Comparison of ENCODE assay signal across 32 cellular contexts in the genomic region with DNA sequence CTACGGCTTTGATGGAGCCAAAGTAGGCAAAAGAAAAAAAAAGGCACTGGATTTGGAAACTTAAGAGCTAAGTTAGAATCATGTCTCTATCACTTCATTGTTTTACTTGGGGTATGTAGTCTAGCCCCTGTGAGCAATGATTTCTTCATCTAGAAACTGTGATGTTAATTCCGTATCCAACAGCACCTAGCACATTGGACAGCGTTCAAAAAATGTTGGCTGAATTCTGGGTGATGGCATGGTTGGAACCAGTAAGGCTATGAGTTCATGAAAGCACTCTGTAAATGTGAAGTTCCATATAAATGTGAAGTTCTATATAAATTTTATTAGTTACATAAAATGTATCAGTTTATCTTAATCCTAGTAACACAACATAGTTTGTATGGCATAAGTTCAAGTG.
"Had no signal": no experiment of that assay in that cellular context is flagged by ENCODE, and none has a peak within 500 bp of the region (broad histone marks: within the 10 kb centered on the region; RNA-seq: fewer than 3 reads in every experiment).

No MANE protein-coding gene starts in this region.

- ATAC-seq: activated naive CD4-positive, alpha-beta T cell treated with anti-CD3 and anti-CD28 coated beads, Interleukin-2, amount 50 U/mL, for 72 hours; activated naive CD8-positive, alpha-beta T cell treated with anti-CD3 and anti-CD28 coated beads, Interleukin-2, amount 50 U/mL, for 24 hours; activated T-cell treated with anti-CD3 and anti-CD28 coated beads, Interleukin-2, amount 50 U/mL, for 4 hours; activated T-cell treated with anti-CD3 and anti-CD28 coated beads, Interleukin-2, amount 50 U/mL, for 72 hours; activated T-helper 17 cell treated with anti-CD3 and anti-CD28 coated beads, Interleukin-2, amount 50 U/mL, for 72 hours; body of pancreas had no signal

- FAIRE-seq: astrocyte, bronchial epithelial cell had no signal

- H3K9me3 ChIP-seq: adrenal gland, ascending aorta, body of pancreas, breast epithelium had no signal

- DNase-seq: activated effector memory CD4-positive, alpha-beta T cell treated with anti-CD3 and anti-CD28 coated beads, Interleukin-2, amount 50 U/mL, for 16 hours; activated effector memory CD4-positive, alpha-beta T cell treated with Interleukin-2 at 50 U/mL for 16 hours; activated gamma-delta T cell; activated gamma-delta T cell treated with Interleukin-2 at 50 U/mL for 16 hours; activated naive CD4-positive, alpha-beta T cell; activated naive CD4-positive, alpha-beta T cell treated with anti-CD3 and anti-CD28 coated beads for 36 hours; activated naive CD4-positive, alpha-beta T cell treated with anti-CD3 and anti-CD28 coated beads, Interleukin-2, amount 10 ng/mL, durations not matched to agents 7 days and 5 days; activated naive CD4-positive, alpha-beta T cell treated with anti-CD3 and anti-CD28 coated beads, Interleukin-2, amount 50 U/mL, for 16 hours; activated naive CD4-positive, alpha-beta T cell treated with Interleukin-2 at 50 U/mL for 16 hours; activated naive CD8-positive, alpha-beta T cell treated with anti-CD3 and anti-CD28 coated beads for 36 hours; activated naive CD8-positive, alpha-beta T cell treated with anti-CD3 and anti-CD28 coated beads, Interleukin-2, amount 10 ng/mL, durations not matched to agents 7 days and 5 days; activated naive CD8-positive, alpha-beta T cell treated with anti-CD3 and anti-CD28 coated beads, Interleukin-2, amount 50 U/mL, for 24 hours; activated T-cell treated with anti-CD3 and anti-CD28 coated beads, Interleukin-2, amount 50 U/mL, for 4 hours; activated T-cell treated with anti-CD3 and anti-CD28 coated beads, Interleukin-2, amount 50 U/mL, for 48 hours; activated T-cell treated with anti-CD3 and anti-CD28 coated beads, Interleukin-2, amount 50 U/mL, for 72 hours; adrenal gland; amniotic stem cell; amygdala; anterior cingulate cortex; aorta; body of pancreas; brain microvascular endothelial cell; caudate nucleus; central memory CD4-positive, alpha-beta T cell; cerebellar nuclear complex had no signal

- H3K4me1 ChIP-seq: adrenal gland, ascending aorta, body of pancreas, breast epithelium had no signal

- H3K27ac ChIP-seq: adrenal gland, ascending aorta, body of pancreas, brain microvascular endothelial cell, breast epithelium, cardiac muscle cell had no signal

- H3K4me3 ChIP-seq: adrenal gland, ascending aorta, body of pancreas, breast epithelium, cardiac muscle cell had no signal
